Comparison of ENCODE assay signal across 10 cellular contexts in the genomic region with DNA sequence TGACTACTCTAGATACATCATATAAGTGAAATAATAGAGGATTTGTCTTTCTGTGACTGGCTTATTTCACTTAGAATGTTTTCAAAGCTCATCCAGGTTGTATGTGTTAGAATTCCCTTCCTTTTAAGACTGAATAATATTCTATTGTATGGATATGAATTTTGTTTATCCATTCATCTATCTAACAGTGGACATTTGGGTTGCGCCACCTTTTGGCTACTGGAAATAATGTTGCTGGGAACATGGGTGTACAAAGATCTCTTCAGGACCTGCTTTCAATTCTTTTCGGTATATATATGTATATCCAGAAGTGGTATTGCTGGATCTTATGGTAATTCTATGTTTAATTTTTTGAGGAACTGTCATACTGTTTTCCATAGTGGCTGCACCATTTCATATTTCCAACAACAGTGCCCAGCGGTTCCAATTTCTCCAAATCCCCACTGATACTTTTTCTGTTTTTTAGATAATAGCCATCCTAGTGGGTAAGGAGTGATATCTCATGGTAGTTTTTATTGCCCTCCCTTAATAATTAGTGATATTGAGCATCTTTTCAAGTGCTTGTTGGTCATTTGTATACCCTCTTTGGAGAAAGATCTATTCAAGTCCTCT. TPM values are rescaled to one million over a fixed set of nuclear protein-coding genes. Genes with fewer than 3 reads are reported as not detected.
DNase-seq lines count a peak whose midpoint lies in the region; TF ChIP-seq lines count a peak whose summit lies in the region.
"Had no signal": no experiment of that assay in that cellular context is flagged by ENCODE, and none has a peak within 500 bp of the region (broad histone marks: within the 10 kb centered on the region; RNA-seq: fewer than 3 reads in every experiment).

No MANE protein-coding gene starts in this region.

- H3K79me2 ChIP-seq in neural progenitor cell (ENCODE audit: low read depth): no peaks in the 10 kb centered on the region
- no peaks in the 10 kb centered on the region for H3K79me2 ChIP-seq in smooth muscle cell (ENCODE audit: low read depth)

- H3K27ac ChIP-seq in brain microvascular endothelial cell (no peak overlapping the region), neural progenitor cell (no peak overlapping the region), smooth muscle cell (ENCODE audit: low read depth) (no peak overlapping the region)
- H3K27ac ChIP-seq in effector memory CD4-positive, alpha-beta T cell (ENCODE audit: insufficient read depth, low read length, poor library complexity, severe bottlenecking): no peak overlapping the region

- H3K9me3 ChIP-seq in neural progenitor cell (ENCODE audit: low read depth) (no peaks in the 10 kb centered on the region), smooth muscle cell (replicated peaks; ENCODE audit: low read depth) (no peaks in the 10 kb centered on the region)
- no peaks in the 10 kb centered on the region for H3K9me3 ChIP-seq in effector memory CD4-positive, alpha-beta T cell (ENCODE audit: control insufficient read depth, low read length)

- 83% methylated on average over 3 of the region's 3 CpGs for WGBS in smooth muscle cell (ENCODE audit: low lambda C conversion rate)

- in situ Hi-C loops in brain microvascular endothelial cell (cut with HindIII; ENCODE audit: low pct_ligation_motif_present, low sequenced_read_pairs): no loop called here

- H3K9me3 Mint-ChIP-seq in neural progenitor cell: no peaks in the 10 kb centered on the region

- TF ChIP-seq CTCF in LNCAP (IDR thresholded peaks at IDR 0.05): peak; percentile 73
- peak; percentile 62 for TF ChIP-seq CTCF in brain microvascular endothelial cell (IDR thresholded peaks at IDR 0.05; ENCODE audit: low read depth, low read length, missing control alignments)
- peak; percentile 48 for TF ChIP-seq CTCF in neural progenitor cell (IDR thresholded peaks at IDR 0.05)
- TF ChIP-seq CTCF in smooth muscle cell (IDR thresholded peaks at IDR 0.05; ENCODE audit: borderline replicate concordance, insufficient read depth, poor library complexity, severe bottlenecking): no peak

- no peak overlapping the region for H3K27ac Mint-ChIP-seq in neural progenitor cell

- H3K27me3 ChIP-seq in brain microvascular endothelial cell (replicated peaks) (no peaks in the 10 kb centered on the region), neural progenitor cell (peaks cover 97% of the 10 kb centered on the region), smooth muscle cell (ENCODE audit: low read depth) (peaks cover 11% of the 10 kb centered on the region)
- H3K27me3 ChIP-seq in effector memory CD4-positive, alpha-beta T cell (replicated peaks; ENCODE audit: control insufficient read depth, insufficient read depth, low read length, poor library complexity, severe bottlenecking): peaks cover 16% of the 10 kb centered on the region

- H3K4me2 ChIP-seq in neural progenitor cell (no peak overlapping the region), smooth muscle cell (no peak overlapping the region)

- H3K4me3 ChIP-seq in brain microvascular endothelial cell (ENCODE audit: low read depth, low read length) (no peak overlapping the region), neural progenitor cell (no peak overlapping the region), smooth muscle cell (no peak overlapping the region)
- no peak overlapping the region for H3K4me3 ChIP-seq in effector memory CD4-positive, alpha-beta T cell (ENCODE audit: insufficient read depth, low read depth, low read length, poor library complexity, severe bottlenecking)
- H3K4me3 ChIP-seq: lung had no signal

- peak; percentile 54 for DNase-seq in ELR (ENCODE audit: low read depth)
- no peak for DNase-seq in brain microvascular endothelial cell
- DNase-seq in neural progenitor cell (ENCODE audit: low spot score): no peak
- no peak for DNase-seq in smooth muscle cell (lab: John Stamatoyannopoulos, UW; ENCODE audit: unreplicated experiment)
- DNase-seq in effector memory CD4-positive, alpha-beta T cell: no peak
- DNase-seq in islet precursor cell: no peak
- DNase-seq: stimulated activated CD4-positive, alpha-beta T cell treated with anti-CD3 and anti-CD28 coated beads, Interleukin-4, amount 100 ng/mL, for 24 hours; T-helper 2 cell had no signal

- H4K20me1 ChIP-seq in neural progenitor cell (ENCODE audit: low read depth): peaks cover 6% of the 10 kb centered on the region
- peaks cover 6% of the 10 kb centered on the region for H4K20me1 ChIP-seq in smooth muscle cell (ENCODE audit: low read depth)

- no peak overlapping the region for H3K4me3 Mint-ChIP-seq in neural progenitor cell

- H3K36me3 Mint-ChIP-seq in neural progenitor cell: no peaks in the 10 kb centered on the region

- H3K36me3 ChIP-seq in brain microvascular endothelial cell (replicated peaks): no peaks in the 10 kb centered on the region
- no peaks in the 10 kb centered on the region for H3K36me3 ChIP-seq in neural progenitor cell
- H3K36me3 ChIP-seq in smooth muscle cell (ENCODE audit: low read depth): no peaks in the 10 kb centered on the region
- no peaks in the 10 kb centered on the region for H3K36me3 ChIP-seq in effector memory CD4-positive, alpha-beta T cell (ENCODE audit: control insufficient read depth, insufficient read depth, low read length)

- peaks cover 11% of the 10 kb centered on the region for H3K4me1 ChIP-seq in neural progenitor cell
- peaks cover 7% of the 10 kb centered on the region for H3K4me1 ChIP-seq in smooth muscle cell (ENCODE audit: low read depth)
- H3K4me1 ChIP-seq in effector memory CD4-positive, alpha-beta T cell (ENCODE audit: control insufficient read depth, insufficient read depth, low read length, poor library complexity, severe bottlenecking): peaks cover 7% of the 10 kb centered on the region

- H3K4me1 Mint-ChIP-seq in neural progenitor cell: peaks cover 18% of the 10 kb centered on the region

- H2AFZ ChIP-seq in neural progenitor cell (replicated peaks) (no peak overlapping the region), smooth muscle cell (ENCODE audit: low read depth) (no peak overlapping the region)

- peaks cover 2% of the 10 kb centered on the region for H3K27me3 Mint-ChIP-seq in neural progenitor cell (ENCODE audit: insufficient read depth, low read depth)

- no peak overlapping the region for H3K9ac ChIP-seq in neural progenitor cell
- H3K9ac ChIP-seq in smooth muscle cell (ENCODE audit: low read depth): no peak overlapping the region

- H3F3A ChIP-seq in neural progenitor cell (ENCODE audit: low read depth) (peaks cover 27% of the 10 kb centered on the region), smooth muscle cell (ENCODE audit: low read depth) (no peaks in the 10 kb centered on the region)

RNA-seq across cellular contexts. Expression of gene SCD5, which starts 3.4 kb away (rescaled TPM):
- total RNA-seq in neural progenitor cell (ENCODE audit: low replicate concordance) (34.5 and 36.9 TPM in 2 replicates), smooth muscle cell (16.0 and 24.3 TPM in 2 replicates)
- polyA plus RNA-seq in smooth muscle cell: 9.2 and 9.6 TPM in 2 replicates
